In the genomic region with DNA sequence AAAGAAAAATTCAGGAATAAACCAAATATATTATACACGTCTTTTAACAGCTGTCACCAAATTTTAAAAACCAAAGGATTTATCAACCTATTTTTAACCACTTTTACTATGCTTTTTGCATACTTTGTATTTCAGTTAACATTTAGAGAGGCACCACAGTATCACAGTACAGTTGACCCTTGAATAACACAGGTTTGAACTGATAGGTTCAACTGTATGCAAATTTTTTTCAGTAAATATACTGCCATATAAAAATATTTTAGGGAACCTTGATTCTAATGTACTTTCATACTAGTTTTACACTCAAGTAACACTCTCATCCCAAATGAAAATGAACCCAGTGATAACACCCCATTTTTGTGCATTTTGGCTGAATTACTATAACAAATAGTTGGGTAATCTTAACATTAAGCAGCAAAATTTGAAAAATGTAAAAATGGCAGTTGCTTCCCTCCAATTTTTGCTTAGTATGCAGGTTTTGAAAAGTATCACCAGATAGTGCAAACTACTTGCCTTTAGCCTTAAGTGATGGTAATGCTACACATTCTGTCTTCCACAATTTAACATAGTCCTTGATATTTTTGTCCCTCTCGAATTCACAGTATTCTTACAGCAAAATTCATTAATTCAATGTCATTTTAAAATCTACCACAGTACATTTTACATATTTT, we compare ENCODE assay signal across 1 cellular context.
A peak's percentile ranks its signal among the peaks of the same experiment; 100 is the strongest.
TF ChIP-seq lines count a peak whose summit lies in the region.

No MANE protein-coding gene starts in this region.

TF ChIP-seq in K562, 482 proteins besides CTCF, POLR2A, EP300 and RAD21 (continued from another document):
- TF ChIP-seq, protein P1, sequence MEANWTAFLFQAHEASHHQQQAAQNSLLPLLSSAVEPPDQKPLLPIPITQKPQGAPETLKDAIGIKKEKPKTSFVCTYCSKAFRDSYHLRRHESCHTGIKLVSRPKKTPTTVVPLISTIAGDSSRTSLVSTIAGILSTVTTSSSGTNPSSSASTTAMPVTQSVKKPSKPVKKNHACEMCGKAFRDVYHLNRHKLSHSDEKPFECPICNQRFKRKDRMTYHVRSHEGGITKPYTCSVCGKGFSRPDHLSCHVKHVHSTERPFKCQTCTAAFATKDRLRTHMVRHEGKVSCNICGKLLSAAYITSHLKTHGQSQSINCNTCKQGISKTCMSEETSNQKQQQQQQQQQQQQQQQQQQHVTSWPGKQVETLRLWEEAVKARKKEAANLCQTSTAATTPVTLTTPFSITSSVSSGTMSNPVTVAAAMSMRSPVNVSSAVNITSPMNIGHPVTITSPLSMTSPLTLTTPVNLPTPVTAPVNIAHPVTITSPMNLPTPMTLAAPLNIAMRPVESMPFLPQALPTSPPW (CRISPR knock-in tag; IDR thresholded peaks at IDR 0.05): no peak
- TF ChIP-seq SETDB1 (IDR thresholded peaks at IDR 0.05; ENCODE audit: low read length) (no peak), CC2D1A (IDR thresholded peaks at IDR 0.05) (0 out of 2 replicates have a peak, but pooled peaks have one; percentile 34), ZNF311 (CRISPR knock-in tag; IDR thresholded peaks at IDR 0.05) (peak; percentile 37; the same call in 1 of the 2 replicates), ZNF280A (IDR thresholded peaks at IDR 0.05; ENCODE audit: low read depth, partially characterized antibody) (no peak), L3MBTL2 (IDR thresholded peaks at IDR 0.05) (no peak), ZNF707 (CRISPR knock-in tag; conservative IDR thresholded peaks at IDR 0.05) (no peak), ZNF408 (CRISPR knock-in tag; IDR thresholded peaks at IDR 0.05; ENCODE audit: low read depth) (no peak), FIP1L1 (IDR thresholded peaks at IDR 0.05; ENCODE audit: low read depth, low read length, poor library complexity, severe bottlenecking) (no peak), TRIM28 (IDR thresholded peaks at IDR 0.05) (no peak), ADNP (tag; IDR thresholded peaks at IDR 0.05) (peak; percentile 47; the same call in 1 of the 2 replicates), DACH1 (IDR thresholded peaks at IDR 0.05; ENCODE audit: partially characterized antibody) (no peak), RFX1 (IDR thresholded peaks at IDR 0.05) (no peak), TSC22D4 (tag; IDR thresholded peaks at IDR 0.05) (no peak), TRIM24 (IDR thresholded peaks at IDR 0.05) (no peak)
- TF ChIP-seq, protein P2, sequence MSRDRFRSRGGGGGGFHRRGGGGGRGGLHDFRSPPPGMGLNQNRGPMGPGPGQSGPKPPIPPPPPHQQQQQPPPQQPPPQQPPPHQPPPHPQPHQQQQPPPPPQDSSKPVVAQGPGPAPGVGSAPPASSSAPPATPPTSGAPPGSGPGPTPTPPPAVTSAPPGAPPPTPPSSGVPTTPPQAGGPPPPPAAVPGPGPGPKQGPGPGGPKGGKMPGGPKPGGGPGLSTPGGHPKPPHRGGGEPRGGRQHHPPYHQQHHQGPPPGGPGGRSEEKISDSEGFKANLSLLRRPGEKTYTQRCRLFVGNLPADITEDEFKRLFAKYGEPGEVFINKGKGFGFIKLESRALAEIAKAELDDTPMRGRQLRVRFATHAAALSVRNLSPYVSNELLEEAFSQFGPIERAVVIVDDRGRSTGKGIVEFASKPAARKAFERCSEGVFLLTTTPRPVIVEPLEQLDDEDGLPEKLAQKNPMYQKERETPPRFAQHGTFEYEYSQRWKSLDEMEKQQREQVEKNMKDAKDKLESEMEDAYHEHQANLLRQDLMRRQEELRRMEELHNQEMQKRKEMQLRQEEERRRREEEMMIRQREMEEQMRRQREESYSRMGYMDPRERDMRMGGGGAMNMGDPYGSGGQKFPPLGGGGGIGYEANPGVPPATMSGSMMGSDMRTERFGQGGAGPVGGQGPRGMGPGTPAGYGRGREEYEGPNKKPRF (IDR thresholded peaks at IDR 0.05; ENCODE audit: low read depth, low read length): no peak
- TF ChIP-seq, protein P3, sequence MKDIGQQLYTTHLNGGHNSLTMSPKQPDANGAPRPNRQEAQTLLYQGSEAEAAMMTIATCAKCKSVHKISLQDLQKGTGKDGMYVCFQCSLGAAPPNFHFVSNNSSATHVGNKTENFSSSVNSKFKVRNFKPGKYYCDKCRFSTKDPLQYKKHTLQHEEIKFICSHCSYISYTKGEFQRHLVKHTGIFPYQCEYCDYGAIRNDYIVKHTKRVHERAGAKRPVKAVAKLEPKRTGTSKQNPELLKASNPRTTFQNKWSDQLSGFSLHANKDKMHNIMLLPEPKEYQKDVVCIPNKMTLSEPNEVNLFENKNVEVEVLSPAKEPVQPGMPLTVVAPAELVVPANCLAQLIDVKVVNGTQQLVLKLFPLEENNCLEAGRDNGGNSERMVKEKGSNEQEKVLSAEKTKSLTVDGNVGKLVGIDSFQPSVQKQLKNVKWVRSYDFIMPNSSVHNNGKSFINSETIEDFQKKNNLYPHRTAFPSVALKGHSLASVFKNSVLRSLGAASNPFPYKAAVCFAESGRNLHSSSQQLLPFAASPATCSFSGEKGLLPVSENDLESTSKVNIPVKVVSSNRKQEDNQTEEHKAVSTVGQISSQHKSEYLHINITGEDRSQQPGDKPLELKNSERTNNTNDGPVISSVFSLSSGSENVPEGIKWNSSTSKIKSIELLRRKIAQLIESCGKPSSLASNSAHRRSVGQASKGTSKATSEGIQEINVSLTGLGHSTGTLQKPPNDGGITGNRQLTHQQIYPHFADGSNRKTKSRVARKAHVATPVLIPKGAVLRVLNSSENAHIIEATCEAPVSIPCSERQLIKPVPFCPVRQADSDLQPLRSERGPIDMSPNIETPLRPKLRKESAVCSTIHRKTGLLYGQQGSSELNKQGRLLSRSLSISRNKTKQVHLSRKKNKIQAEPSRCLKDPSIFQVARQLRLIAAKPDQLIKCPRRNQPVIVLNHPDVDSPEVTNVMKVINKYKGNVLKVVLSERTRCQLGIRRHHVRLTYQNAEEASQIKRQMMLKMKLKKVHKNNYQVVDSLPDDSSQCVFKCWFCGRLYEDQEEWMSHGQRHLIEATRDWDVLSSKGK (CRISPR knock-in tag; IDR thresholded peaks at IDR 0.05): no peak
- TF ChIP-seq, protein P4, sequence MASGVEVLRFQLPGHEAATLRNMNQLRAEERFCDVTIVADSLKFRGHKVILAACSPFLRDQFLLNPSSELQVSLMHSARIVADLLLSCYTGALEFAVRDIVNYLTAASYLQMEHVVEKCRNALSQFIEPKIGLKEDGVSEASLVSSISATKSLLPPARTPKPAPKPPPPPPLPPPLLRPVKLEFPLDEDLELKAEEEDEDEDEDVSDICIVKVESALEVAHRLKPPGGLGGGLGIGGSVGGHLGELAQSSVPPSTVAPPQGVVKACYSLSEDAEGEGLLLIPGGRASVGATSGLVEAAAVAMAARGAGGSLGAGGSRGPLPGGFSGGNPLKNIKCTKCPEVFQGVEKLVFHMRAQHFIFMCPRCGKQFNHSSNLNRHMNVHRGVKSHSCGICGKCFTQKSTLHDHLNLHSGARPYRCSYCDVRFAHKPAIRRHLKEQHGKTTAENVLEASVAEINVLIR (CRISPR knock-in tag; IDR thresholded peaks at IDR 0.05): 0 out of 2 replicates have a peak, but pooled peaks have one; percentile 5
- TF ChIP-seq, protein P5, sequence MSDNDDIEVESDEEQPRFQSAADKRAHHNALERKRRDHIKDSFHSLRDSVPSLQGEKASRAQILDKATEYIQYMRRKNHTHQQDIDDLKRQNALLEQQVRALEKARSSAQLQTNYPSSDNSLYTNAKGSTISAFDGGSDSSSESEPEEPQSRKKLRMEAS (CRISPR knock-in tag; IDR thresholded peaks at IDR 0.05): no peak
TF ChIP-seq in K562: peak in this region for 16.
